ENCODE assay signal across 25 cellular contexts in genomic region chrX:20988804-20989203, GRCh38.
"Had no signal": no experiment of that assay in that cellular context is flagged by ENCODE, and none has a peak within 500 bp of the region (broad histone marks: within the 10 kb centered on the region; RNA-seq: fewer than 3 reads in every experiment).

No MANE protein-coding gene starts in this region.

- ATAC-seq: HepG2, Right ventricle myocardium inferior, SK-N-SH treated with all-trans-retinoic acid at 6 μM for 48 hours had no signal

- H3K36me3 ChIP-seq: MG63, Peyer's patch, SJCRH30 had no signal

- H3K27me3 ChIP-seq: MG63, Peyer's patch, SJCRH30 had no signal

- H3K4me2 ChIP-seq: PC-9 had no signal

- H2AFZ ChIP-seq: PC-9 had no signal

- DNase-seq: IMR-90, Karpas-422, KG1, MG63, NCI-H1092, NCI-H1105 treated with DMSO at 0.1 percent for 48 hours, NCI-H1417 treated with DMSO at 0.1 percent for 48 hours, NCI-H146, NCI-H187, NCI-H2029, NCI-H2081 treated with DMSO at 0.1 percent for 48 hours, NCI-H2171, NCI-H446, NCI-H510A, NCI-H524 treated with DMSO at 0.1 percent for 48 hours, NCI-H69, NCI-H774, OCI-M1, PC-9, Peyer's patch, SHP77 treated with DMSO at 0.1 percent for 48 hours had no signal

- H3K27ac ChIP-seq: PC-9, Peyer's patch, SJCRH30 had no signal

- H3K4me3 ChIP-seq: MG63, PC-9, Peyer's patch, SJCRH30 had no signal

- H3K4me1 ChIP-seq: Peyer's patch, SJCRH30 had no signal

- H3K9me3 ChIP-seq: MG63, Peyer's patch, SJCRH30 had no signal
